ENCODE assay signal across 29 cellular contexts in genomic region chr16:81458827-81459598, GRCh38. TPM values are rescaled to one million over a fixed set of nuclear protein-coding genes. Genes with fewer than 3 reads are reported as not detected.
DNase-seq lines count a peak whose midpoint lies in the region; ATAC-seq, FAIRE-seq and TF ChIP-seq lines count a peak whose summit lies in the region.
"Had no signal": no experiment of that assay in that cellular context is flagged by ENCODE, and none has a peak within 500 bp of the region (broad histone marks: within the 10 kb centered on the region; RNA-seq: fewer than 3 reads in every experiment).

No MANE protein-coding gene starts in this region.

- H3K27me3 ChIP-seq in endothelial cell of umbilical vein (ENCODE audit: control insufficient read depth in 2 of 2, insufficient read depth in 2 of 2, low read length in 2 of 2), result no peaks in the 10 kb centered on the region
- H3K27me3 ChIP-seq: brain microvascular endothelial cell, tibial nerve had no signal

- H3K79me2 ChIP-seq in endothelial cell of umbilical vein (ENCODE audit: control insufficient read depth, insufficient read depth, low read length), result peaks cover 90% of the 10 kb centered on the region

- intact Hi-C loops in endothelial cell of umbilical vein (cut with micrococcal nuclease), result no loop called here

- no TSS peak for BruUV-seq in endothelial cell of umbilical vein (replicated peaks; lab: Mats Ljungman, UMichigan)

- H3K4me1 ChIP-seq in endothelial cell of umbilical vein (ENCODE audit: control insufficient read depth, extremely low read depth, insufficient read depth, low read length), result peaks cover 8% of the 10 kb centered on the region
- H3K4me1 ChIP-seq: prostate gland had no signal

- TF ChIP-seq CTCF in RWPE1 (conservative IDR thresholded peaks at IDR 0.05; ENCODE audit: low read depth) (no peak), endothelial cell of umbilical vein (IDR thresholded peaks at IDR 0.05; ENCODE audit: extremely low read depth in 1 of 2, insufficient read depth in 1 of 2, low read depth in 1 of 2, low read length in 2 of 2) (no peak), type B pancreatic cell (conservative IDR thresholded peaks at IDR 0.05) (no peak)

- H3K4me3 ChIP-seq in endothelial cell of umbilical vein (replicated peaks in 1 of 3; ENCODE audit: insufficient read depth in 1 of 3, low read depth in 1 of 3, low read length in 3 of 3), result no peak overlapping the region
- H3K4me3 ChIP-seq: prostate gland, SK-N-MC, tibial nerve had no signal

- no peak for TF ChIP-seq POLR2A in endothelial cell of umbilical vein (IDR thresholded peaks at IDR 0.05; ENCODE audit: low read depth, low read length)

- H3K36me3 Mint-ChIP-seq in activated naive CD4-positive, alpha-beta T cell treated with anti-CD3 and anti-CD28 coated beads, Interleukin-2, amount 50 U/mL, for 24 hours, result peaks cover 12% of the 10 kb centered on the region
- peaks cover 24% of the 10 kb centered on the region for H3K36me3 Mint-ChIP-seq in type B pancreatic cell

- no peak overlapping the region for H3K4me2 ChIP-seq in endothelial cell of umbilical vein (ENCODE audit: insufficient read depth, low read length)
- H3K4me2 ChIP-seq: KMS-11 had no signal

- DNase-seq in activated naive CD4-positive, alpha-beta T cell treated with anti-CD3 and anti-CD28 coated beads, Interleukin-2, amount 50 U/mL, for 16 hours, result no peak
- DNase-seq in RWPE1 (ENCODE audit: low spot score) (no peak), endothelial cell of umbilical vein (ENCODE audit: low read depth, low spot score) (no peak), type B pancreatic cell (ENCODE audit: extremely low spot score, unreplicated experiment) (no peak), mesenteric fat pad (ENCODE audit: low spot score) (no peak)
- no peak for DNase-seq in NK-92 treated with Interleukin-12 subunit alpha and Interleukin-12 subunit beta, amount 100 ng/mL, for 24 hours (lab: John Stamatoyannopoulos, UW)
- DNase-seq: 8988T; activated CD4-positive, alpha-beta memory T cell treated with anti-CD3 and anti-CD28 coated beads for 36 hours; activated naive CD4-positive, alpha-beta T cell; brain microvascular endothelial cell; CD4-positive, alpha-beta memory T cell; GM23248; HFFc6; hypothalamus; MM.1S; NCI-H2029 treated with DMSO at 0.1 percent for 48 hours; NCI-H526; PC-3; stimulated activated CD4-positive, alpha-beta T cell treated with anti-CD3 and anti-CD28 coated beads, Interleukin-4, amount 100 ng/mL, for 1 hour had no signal

- no peaks in the 10 kb centered on the region for H3K9me3 ChIP-seq in endothelial cell of umbilical vein (replicated peaks; ENCODE audit: control insufficient read depth, insufficient read depth, low read length)
- H3K9me3 ChIP-seq: prostate gland, tibial nerve had no signal

- CTCF ChIA-PET in RWPE1 (lab: Yijun Ruan, JAX) (interaction anchor here (0.5 kb wide), 1 partner anchor 35 kb away, joined by 3 read pairs; no protein-coding TSS in a partner anchor), endothelial cell of umbilical vein (lab: Charles Lee) (no interaction called here)

- H4K20me1 ChIP-seq in endothelial cell of umbilical vein (replicated peaks; ENCODE audit: control insufficient read depth, extremely low read depth, insufficient read depth, low read length), result peaks cover 2% of the 10 kb centered on the region

- H3K4me1 Mint-ChIP-seq in activated naive CD4-positive, alpha-beta T cell treated with anti-CD3 and anti-CD28 coated beads, Interleukin-2, amount 50 U/mL, for 24 hours, result peaks cover 50% of the 10 kb centered on the region
- peaks cover 49% of the 10 kb centered on the region for H3K4me1 Mint-ChIP-seq in type B pancreatic cell (ENCODE audit: unreplicated experiment)

- no peak overlapping the region for H3K9ac ChIP-seq in endothelial cell of umbilical vein (replicated peaks; ENCODE audit: extremely low read depth, insufficient read depth, low read length)
- H3K9ac ChIP-seq: KMS-11 had no signal

- H3K4me3 Mint-ChIP-seq in activated naive CD4-positive, alpha-beta T cell treated with anti-CD3 and anti-CD28 coated beads, Interleukin-2, amount 50 U/mL, for 24 hours, result no peak overlapping the region
- no peak overlapping the region for H3K4me3 Mint-ChIP-seq in type B pancreatic cell
- H3K4me3 Mint-ChIP-seq: activated CD4-positive, alpha-beta memory T cell treated with anti-CD3 and anti-CD28 coated beads for 36 hours; CD4-positive, alpha-beta memory T cell; HFFc6; memory B cell; T-helper 1 cell treated with Interleukin-12 subunit alpha and Interleukin-12 subunit beta and Interleukin-4 antibody, amounts not matched to agents 30 μg/mL and 1 μg/mL, for 36 hours had no signal

- dilution Hi-C loops in endothelial cell of umbilical vein (cut with MboI; ENCODE audit: extremely low pct_ligation_motif_present, low sequenced_read_pairs), result loop anchor here (25.0 kb wide), 1 partner anchor 97 kb away; no protein-coding TSS in a partner anchor

- FAIRE-seq in endothelial cell of umbilical vein (lab: Jason Lieb, UNC), result peak; percentile 44
- FAIRE-seq: TTC549 had no signal

- POLR2A ChIA-PET in RWPE1 (lab: Yijun Ruan, JAX; ENCODE audit: low non-redundant PET), result no interaction called here
- POLR2A ChIA-PET in endothelial cell of umbilical vein (lab: Charles Lee), result no interaction called here

- H3K9me3 Mint-ChIP-seq in activated naive CD4-positive, alpha-beta T cell treated with anti-CD3 and anti-CD28 coated beads, Interleukin-2, amount 50 U/mL, for 24 hours, result no peaks in the 10 kb centered on the region
- H3K9me3 Mint-ChIP-seq in type B pancreatic cell, result no peaks in the 10 kb centered on the region
- H3K9me3 Mint-ChIP-seq: activated CD4-positive, alpha-beta memory T cell treated with anti-CD3 and anti-CD28 coated beads for 36 hours; HFFc6; memory B cell; T-helper 1 cell treated with Interleukin-12 subunit alpha and Interleukin-12 subunit beta and Interleukin-4 antibody, amounts not matched to agents 30 μg/mL and 1 μg/mL, for 36 hours had no signal

- H3K27me3 Mint-ChIP-seq in activated naive CD4-positive, alpha-beta T cell treated with anti-CD3 and anti-CD28 coated beads, Interleukin-2, amount 50 U/mL, for 24 hours, result no peaks in the 10 kb centered on the region
- no peaks in the 10 kb centered on the region for H3K27me3 Mint-ChIP-seq in type B pancreatic cell
- H3K27me3 Mint-ChIP-seq: activated CD4-positive, alpha-beta memory T cell treated with anti-CD3 and anti-CD28 coated beads for 36 hours; CD4-positive, alpha-beta memory T cell; memory B cell had no signal

- H3K9me1 ChIP-seq in endothelial cell of umbilical vein (replicated peaks; ENCODE audit: control insufficient read depth, extremely low read depth, insufficient read depth, low read length), result no peaks in the 10 kb centered on the region

- peak overlapping the region; percentile 16; the same call in 1 of the 2 replicates for H3K27ac ChIP-seq in RWPE1
- H3K27ac ChIP-seq in endothelial cell of umbilical vein (ENCODE audit: insufficient read depth, low read depth, low read length), result no peak overlapping the region
- H3K27ac ChIP-seq: brain microvascular endothelial cell, KMS-11, prostate gland, SK-N-MC had no signal

- H2AFZ ChIP-seq in endothelial cell of umbilical vein (ENCODE audit: low read depth, low read length), result no peak overlapping the region
- H2AFZ ChIP-seq: GM23248 had no signal

- ATAC-seq in esophagus mucosa, result no peak
- ATAC-seq: activated CD4-positive, CD25-positive, alpha-beta regulatory T cell treated with anti-CD3 and anti-CD28 coated beads, Interleukin-2, amount 50 U/mL, for 24 hours; PC-3 had no signal

- peaks cover 0 to 15% of the 10 kb centered on the region in 2 experiments for H3K36me3 ChIP-seq in endothelial cell of umbilical vein (ENCODE audit: control insufficient read depth in 2 of 2, extremely low read depth in 1 of 2, insufficient read depth in 2 of 2, low read length in 2 of 2)
- H3K36me3 ChIP-seq: brain microvascular endothelial cell, prostate gland had no signal

- H3K27ac Mint-ChIP-seq in activated naive CD4-positive, alpha-beta T cell treated with anti-CD3 and anti-CD28 coated beads, Interleukin-2, amount 50 U/mL, for 24 hours, result peak overlapping the region; percentile 20
- peak overlapping the region; percentile 55 for H3K27ac Mint-ChIP-seq in type B pancreatic cell
- H3K27ac Mint-ChIP-seq: activated CD4-positive, alpha-beta memory T cell treated with anti-CD3 and anti-CD28 coated beads for 36 hours; memory B cell; T-helper 1 cell treated with Interleukin-12 subunit alpha and Interleukin-12 subunit beta and Interleukin-4 antibody, amounts not matched to agents 30 μg/mL and 1 μg/mL, for 36 hours had no signal

TF ChIP-seq in endothelial cell of umbilical vein, 7 proteins besides CTCF, POLR2A, EP300 and RAD21:
- no peak for TF ChIP-seq MAX (IDR thresholded peaks at IDR 0.05; ENCODE audit: insufficient read depth, insufficient read length)
- TF ChIP-seq FOS (IDR thresholded peaks at IDR 0.05; ENCODE audit: borderline replicate concordance, insufficient read depth, low read length), result no peak
- TF ChIP-seq POLR2AphosphoS5 (IDR thresholded peaks at IDR 0.05; ENCODE audit: insufficient read depth, low read depth, low read length), result no peak
- no peak for TF ChIP-seq EZH2 (IDR thresholded peaks at IDR 0.05; ENCODE audit: borderline replicate concordance, low read depth, low read length, severe bottlenecking)
- TF ChIP-seq MYC (IDR thresholded peaks at IDR 0.05; ENCODE audit: low read depth, low read length), result no peak

RNA-seq across cellular contexts. Expression of gene CMIP, which starts 14.4 kb away (rescaled TPM):
- total RNA-seq in endothelial cell of umbilical vein (82.4 and 101 TPM in 2 replicates), type B pancreatic cell (ENCODE audit: low replicate concordance) (46.6 and 51.4 TPM in 2 replicates), mesenteric fat pad (68.4 TPM), esophagus mucosa (47.0 TPM)
- polyA plus RNA-seq in endothelial cell of umbilical vein, result 23.6 and 29.0 TPM in 2 replicates
- polyA plus RNA-seq in endothelial cell of umbilical vein (2011; cell fraction: cytosol; rRNA removed), result 31.1 and 32.0 TPM in 2 replicates
- 55.1 and 76.2 TPM in 2 replicates for polyA plus RNA-seq in endothelial cell of umbilical vein (2011; cell fraction: nucleus; rRNA removed)
- 43.0 and 55.4 TPM in 2 replicates for polyA plus RNA-seq in endothelial cell of umbilical vein (2012)
- polyA minus RNA-seq in endothelial cell of umbilical vein, result 81.6 and 92.9 TPM in 2 replicates
- 15.4 TPM for polyA minus RNA-seq in endothelial cell of umbilical vein (2011; cell fraction: cytosol; rRNA and poly(A)+ RNA removed)
- 99.8 and 106 TPM in 2 replicates for polyA minus RNA-seq in endothelial cell of umbilical vein (2011; cell fraction: nucleus; rRNA and poly(A)+ RNA removed)
